In the genomic region with DNA sequence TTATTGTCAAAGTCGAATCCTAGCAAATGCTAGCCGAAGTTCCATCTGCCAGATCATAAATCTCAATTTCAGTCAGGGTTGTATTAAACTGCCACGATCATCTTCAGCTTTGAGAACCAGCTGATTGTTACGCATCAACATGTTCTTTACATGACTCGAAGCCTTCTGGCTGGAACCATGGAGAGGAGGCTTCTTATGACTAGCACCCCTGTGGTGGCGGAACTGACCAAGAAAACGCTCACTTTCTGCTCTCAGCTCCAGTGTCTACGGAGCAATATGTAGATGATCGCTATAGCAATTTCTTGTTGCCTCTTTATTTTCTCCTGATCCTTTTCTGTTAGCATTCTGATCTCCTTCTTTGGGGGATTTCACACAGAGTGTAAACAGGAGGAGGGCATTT, we compare ENCODE assay signal across 29 cellular contexts.
"Had no signal": no experiment of that assay in that cellular context is flagged by ENCODE, and none has a peak within 500 bp of the region (broad histone marks: within the 10 kb centered on the region; RNA-seq: fewer than 3 reads in every experiment).

No MANE protein-coding gene starts in this region.

- H3K27ac ChIP-seq: ascending aorta, PC-9, SK-N-MC had no signal

- H3K27me3 ChIP-seq: ascending aorta had no signal

- DNase-seq: activated CD4-positive, alpha-beta T cell treated with anti-CD3 and anti-CD28 coated beads for 36 hours; activated CD4-positive, alpha-beta T cell treated with anti-CD3 and anti-CD28 coated beads, Interleukin-2, amount 10 ng/mL, durations not matched to agents 7 days and 5 days; activated CD4-positive, alpha-beta T cell treated with anti-CD3 and anti-CD28 coated beads, Interleukin-2, amount 50 U/mL, for 48 hours; activated CD8-positive, alpha-beta T cell treated with anti-CD3 and anti-CD28 coated beads, Interleukin-2, amount 10 ng/mL, durations not matched to agents 7 days and 5 days; activated gamma-delta T cell; activated naive CD4-positive, alpha-beta T cell treated with Interleukin-2 at 50 U/mL for 16 hours; activated naive CD8-positive, alpha-beta T cell treated with anti-CD3 and anti-CD28 coated beads, Interleukin-2, amount 10 ng/mL, durations not matched to agents 7 days and 5 days; activated T-cell treated with anti-CD3 and anti-CD28 coated beads, Interleukin-2, amount 50 U/mL, for 24 hours; amygdala; Karpas-422; KBM-7; MG63; MV-4-11; NCI-H1092; NCI-H1417; NCI-H146; NCI-H187; NCI-H2081; NCI-H2171 treated with DMSO at 0.1 percent for 48 hours; NCI-H345; NCI-H524 treated with DMSO at 0.1 percent for 48 hours; NCI-H748 treated with DMSO at 0.1 percent for 48 hours; PC-9; Right ventricle myocardium superior; T1000 had no signal

- H3K4me1 ChIP-seq: ascending aorta had no signal

- ATAC-seq: activated CD4-positive, alpha-beta T cell treated with anti-CD3 and anti-CD28 coated beads for 36 hours; activated CD4-positive, CD25-positive, alpha-beta regulatory T cell treated with anti-CD3 and anti-CD28 coated beads, Interleukin-2, amount 50 U/mL, for 24 hours; activated CD8-positive, alpha-beta T cell treated with anti-CD3 and anti-CD28 coated beads, Interleukin-2, amount 10 ng/mL, durations not matched to agents 7 days and 5 days; WTC11 had no signal
